In the genomic region with DNA sequence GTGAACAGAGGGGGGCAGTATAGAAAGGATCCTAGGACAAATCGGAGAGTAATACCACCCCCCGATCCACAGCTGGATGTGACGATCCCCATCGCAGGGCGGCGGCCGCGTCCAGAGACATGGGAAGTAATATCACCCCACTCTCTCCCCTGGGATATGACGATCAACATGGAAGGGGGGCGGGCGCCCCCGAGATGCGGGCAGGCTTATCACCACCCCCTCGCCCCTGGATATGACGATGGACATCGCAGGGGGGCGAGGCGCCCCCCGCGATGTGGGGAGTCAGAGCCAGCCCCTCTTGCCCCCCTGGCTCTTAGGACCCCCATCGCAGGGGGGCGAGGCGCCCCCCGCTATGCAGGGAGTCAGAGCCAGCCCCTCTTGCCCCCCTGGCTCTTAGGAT, we compare ENCODE assay signal across 7 cellular contexts.
"Had no signal": no experiment of that assay in that cellular context is flagged by ENCODE, and none has a peak within 500 bp of the region (broad histone marks: within the 10 kb centered on the region; RNA-seq: fewer than 3 reads in every experiment).

No MANE protein-coding gene starts in this region.

- H3K36me3 ChIP-seq: HAP-1 had no signal

- H3K9ac ChIP-seq: KMS-11 had no signal

- H3K4me3 ChIP-seq: GM23338, HAP-1 had no signal

- H3K9me3 ChIP-seq: HAP-1 had no signal

- H3K4me2 ChIP-seq: GM23338, KMS-11 had no signal

- ATAC-seq: GM23338, HCT116, HepG2 had no signal

- H3K4me1 ChIP-seq: HAP-1 had no signal

- H3K27ac ChIP-seq: HL-60, KMS-11 had no signal

- H2AFZ ChIP-seq: GM23338 had no signal

- DNase-seq: KBM-7 had no signal
